In the genomic region with DNA sequence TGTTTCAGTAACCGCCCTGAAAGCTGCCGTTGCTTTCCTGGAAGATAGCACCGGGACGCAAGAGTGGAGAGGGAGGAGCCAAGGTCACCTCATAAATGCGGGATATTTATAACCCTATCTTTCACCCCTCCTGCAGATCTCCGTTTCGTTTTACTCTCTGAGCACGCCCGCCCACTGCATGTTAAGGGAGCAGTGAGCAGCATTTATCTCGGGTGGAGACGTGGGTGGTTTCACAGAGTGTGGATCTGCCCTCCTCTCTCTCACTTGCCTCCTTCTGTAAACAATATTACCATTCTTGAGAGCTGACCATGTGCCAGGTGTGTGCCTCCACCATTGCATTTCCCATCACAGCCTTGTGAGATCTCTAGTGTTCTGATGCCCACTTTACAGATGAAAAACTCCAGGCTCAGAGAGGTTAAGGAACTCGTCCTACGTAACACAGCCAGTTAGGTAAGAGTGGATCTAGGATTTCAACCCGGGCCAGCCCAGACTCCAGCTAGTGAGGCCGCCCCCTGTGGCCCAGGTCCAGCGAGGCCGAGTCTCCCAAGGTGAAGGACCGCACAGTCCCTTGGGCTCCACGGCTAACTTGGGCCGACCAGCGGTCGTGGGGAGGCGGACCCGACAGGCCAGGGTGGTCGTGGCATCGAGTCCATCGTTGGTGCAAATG, we compare ENCODE assay signal across 7 cellular contexts. TPM values are rescaled to one million over a fixed set of nuclear protein-coding genes. Genes with fewer than 3 reads are reported as not detected.
DNase-seq lines count a peak whose midpoint lies in the region; ATAC-seq and TF ChIP-seq lines count a peak whose summit lies in the region.

No MANE protein-coding gene starts in this region.

- H3K4me1 ChIP-seq in esophagus squamous epithelium, result peaks cover 12 to 74% (median 43%) of the 10 kb centered on the region in 3 donors
- H3K4me1 ChIP-seq in naive thymus-derived CD4-positive, alpha-beta T cell (ENCODE audit: control insufficient read depth in 2 of 2, insufficient read depth in 2 of 2, low read length in 2 of 2), result peaks cover 6% of the 10 kb centered on the region in 2 donors
- peaks cover 15% of the 10 kb centered on the region for H3K4me1 ChIP-seq in upper lobe of right lung

- peak in 1 of 4 donors; percentile 27 for TF ChIP-seq POLR2A in esophagus squamous epithelium (IDR thresholded peaks at IDR 0.05)

- peak overlapping the region in 7 of 9 donors; percentile 2 to 89 (median 39) for H3K27ac Mint-ChIP-seq in naive thymus-derived CD4-positive, alpha-beta T cell

- ATAC-seq in GM21825 (IDR thresholded peaks at IDR 0.05; ENCODE audit: unreplicated experiment), result peak; percentile 26
- ATAC-seq in naive thymus-derived CD4-positive, alpha-beta T cell, result peak; percentile 52
- peak; percentile 82 for ATAC-seq in upper lobe of right lung

- H3K4me3 ChIP-seq in WI38 (ENCODE audit: low read depth, low read length) (peak overlapping the region; percentile 63), esophagus squamous epithelium (peak overlapping the region; percentile 66 to 96 (median 78)), upper lobe of right lung (peak overlapping the region; percentile 75)
- peak overlapping the region; percentile 56 for H3K4me3 ChIP-seq in naive thymus-derived CD4-positive, alpha-beta T cell (ENCODE audit: low read length)

- peaks cover 9 to 29% (median 14%) of the 10 kb centered on the region in 7 donors for H3K4me1 Mint-ChIP-seq in naive thymus-derived CD4-positive, alpha-beta T cell

- peaks cover 0 to 3% (median 0%) of the 10 kb centered on the region in 5 donors for H3K36me3 Mint-ChIP-seq in naive thymus-derived CD4-positive, alpha-beta T cell

- peaks cover 0 to 6% (median 0%) of the 10 kb centered on the region in 4 donors for H3K27me3 ChIP-seq in esophagus squamous epithelium
- no peaks in the 10 kb centered on the region for H3K27me3 ChIP-seq in naive thymus-derived CD4-positive, alpha-beta T cell (ENCODE audit: control insufficient read depth in 2 of 2, insufficient read depth in 2 of 2, low read length in 2 of 2)
- H3K27me3 ChIP-seq in upper lobe of right lung, result no peaks in the 10 kb centered on the region

- no peaks in the 10 kb centered on the region for H3K9me3 Mint-ChIP-seq in naive thymus-derived CD4-positive, alpha-beta T cell

- POLR2A ChIA-PET in GM10248 (lab: Yijun Ruan, JAX), result no interaction called here
- POLR2A ChIA-PET in naive thymus-derived CD4-positive, alpha-beta T cell (lab: Charles Lee), result interaction anchor here (0.7 kb wide), 1 partner anchor 605 kb away, joined by 3 read pairs; no protein-coding TSS in a partner anchor

- H3K27ac ChIP-seq in esophagus squamous epithelium, result peak overlapping the region; percentile 96 to 99 (median 98)
- no peak overlapping the region for H3K27ac ChIP-seq in naive thymus-derived CD4-positive, alpha-beta T cell (ENCODE audit: low read depth, low read length)
- peak overlapping the region; percentile 90 for H3K27ac ChIP-seq in upper lobe of right lung

- peak overlapping the region; percentile 63 to 86 (median 73) for H3K4me3 Mint-ChIP-seq in naive thymus-derived CD4-positive, alpha-beta T cell

- TF ChIP-seq CTCF in GM10248 (IDR thresholded peaks at IDR 0.05; ENCODE audit: control extremely low read depth, extremely low read depth, low read depth, missing control alignments) (no peak), WI38 (IDR thresholded peaks at IDR 0.05; ENCODE audit: low read depth, low read length) (no peak), esophagus squamous epithelium (IDR thresholded peaks at IDR 0.05) (no peak), upper lobe of right lung (IDR thresholded peaks at IDR 0.05) (no peak)

- no peaks in the 10 kb centered on the region for H3K9me3 ChIP-seq in esophagus squamous epithelium
- H3K9me3 ChIP-seq in naive thymus-derived CD4-positive, alpha-beta T cell (ENCODE audit: control insufficient read depth in 2 of 3, low read length in 3 of 3), result no peaks in the 10 kb centered on the region
- no peaks in the 10 kb centered on the region for H3K9me3 ChIP-seq in upper lobe of right lung

- H3K27me3 Mint-ChIP-seq in naive thymus-derived CD4-positive, alpha-beta T cell, result peaks cover 0 to 10% (median 0%) of the 10 kb centered on the region in 5 donors

- intact Hi-C loops in esophagus squamous epithelium (cut with DNase I), result no loop called here
- intact Hi-C loops in naive thymus-derived CD4-positive, alpha-beta T cell (cut with micrococcal nuclease), result loop anchor here in 1 of 2 donors (1.0 kb wide), 1 partner anchor 47 kb away; no protein-coding TSS in a partner anchor
- intact Hi-C loops in upper lobe of right lung (cut with DNase I), result no loop called here

- 10 to 19% methylated on average over 11 of the region's 27 CpGs for WGBS in esophagus squamous epithelium, 2 donors

- DNase-seq in GM10248 (ENCODE audit: extremely low spot score), result peak; percentile 78
- DNase-seq in LoVo (ENCODE audit: low spot score), result peak; percentile 85
- DNase-seq in esophagus squamous epithelium (lab: John Stamatoyannopoulos, UW), result peak; percentile 22
- DNase-seq in naive thymus-derived CD4-positive, alpha-beta T cell, result peak in 1 of 9 donors; percentile 36
- DNase-seq in upper lobe of right lung, result peak; percentile 93

- H3K36me3 ChIP-seq in esophagus squamous epithelium, result no peaks in the 10 kb centered on the region
- no peaks in the 10 kb centered on the region for H3K36me3 ChIP-seq in naive thymus-derived CD4-positive, alpha-beta T cell (ENCODE audit: control insufficient read depth in 2 of 3, insufficient read depth in 3 of 3, low read length in 3 of 3)
- no peaks in the 10 kb centered on the region for H3K36me3 ChIP-seq in upper lobe of right lung

- CTCF ChIA-PET in GM10248 (lab: Yijun Ruan, JAX), result no interaction called here
- CTCF ChIA-PET in naive thymus-derived CD4-positive, alpha-beta T cell (lab: Charles Lee), result interaction anchor here (0.6 kb wide), 1 partner anchor 38 kb away, joined by 4 read pairs; no protein-coding TSS in a partner anchor

RNA-seq across cellular contexts. Expression of gene SEMA4B, which starts 16.9 kb away (rescaled TPM):
- total RNA-seq in esophagus squamous epithelium (100 to 1,000 TPM in 3 of 4 donors, 10 to 100 TPM in 1; 87.9 to 209 (median 136) TPM), upper lobe of right lung (48.7 TPM)
- total RNA-seq in naive thymus-derived CD4-positive, alpha-beta T cell, result 10 to 100 TPM; 15.9 to 31.0 (median 20.7) TPM
- polyA plus RNA-seq in naive thymus-derived CD4-positive, alpha-beta T cell, result 10 to 100 TPM in 1 of 2 donors, 1 to 10 TPM in 1; 5.6 to 11.0 TPM

RNA-seq across cellular contexts. Expression of gene CIB1, which starts 49.5 kb away (rescaled TPM):
- total RNA-seq in esophagus squamous epithelium (10 to 100 TPM; 44.2 to 58.9 (median 45.9) TPM), upper lobe of right lung (62.8 TPM)
- total RNA-seq in naive thymus-derived CD4-positive, alpha-beta T cell, result 100 to 1,000 TPM in 3 of 5 experiments, 10 to 100 TPM in 2; 76.8 to 149 (median 127) TPM
- polyA plus RNA-seq in naive thymus-derived CD4-positive, alpha-beta T cell, result 100 to 1,000 TPM; 224 to 229 TPM

RNA-seq across cellular contexts. Expression of gene GDPGP1, which starts 49.8 kb away (rescaled TPM):
- 1 to 10 TPM; 4.7 to 8.4 (median 5.5) TPM for total RNA-seq in esophagus squamous epithelium
- total RNA-seq in naive thymus-derived CD4-positive, alpha-beta T cell, result 10 to 100 TPM in 4 of 5 experiments, 1 to 10 TPM in 1; 7.3 to 16.3 (median 14.9) TPM
- polyA plus RNA-seq in naive thymus-derived CD4-positive, alpha-beta T cell, result 1 to 10 TPM in 1 of 2 donors, under 1 TPM in 1; 0.61 to 1.2 TPM
- total RNA-seq in upper lobe of right lung, result 11.2 TPM

Comparison
In these comparisons a context has a peak if more than half of its experiments do, and no peak if none do; other contexts are left out.
1. ATAC-seq: peak in every context shown above with its lines; median percentile 82 in upper lobe of right lung; 52 in naive thymus-derived CD4-positive, alpha-beta T cell; 26 in GM21825.